ENCODE assay signal across 8 cellular contexts in the genomic region with DNA sequence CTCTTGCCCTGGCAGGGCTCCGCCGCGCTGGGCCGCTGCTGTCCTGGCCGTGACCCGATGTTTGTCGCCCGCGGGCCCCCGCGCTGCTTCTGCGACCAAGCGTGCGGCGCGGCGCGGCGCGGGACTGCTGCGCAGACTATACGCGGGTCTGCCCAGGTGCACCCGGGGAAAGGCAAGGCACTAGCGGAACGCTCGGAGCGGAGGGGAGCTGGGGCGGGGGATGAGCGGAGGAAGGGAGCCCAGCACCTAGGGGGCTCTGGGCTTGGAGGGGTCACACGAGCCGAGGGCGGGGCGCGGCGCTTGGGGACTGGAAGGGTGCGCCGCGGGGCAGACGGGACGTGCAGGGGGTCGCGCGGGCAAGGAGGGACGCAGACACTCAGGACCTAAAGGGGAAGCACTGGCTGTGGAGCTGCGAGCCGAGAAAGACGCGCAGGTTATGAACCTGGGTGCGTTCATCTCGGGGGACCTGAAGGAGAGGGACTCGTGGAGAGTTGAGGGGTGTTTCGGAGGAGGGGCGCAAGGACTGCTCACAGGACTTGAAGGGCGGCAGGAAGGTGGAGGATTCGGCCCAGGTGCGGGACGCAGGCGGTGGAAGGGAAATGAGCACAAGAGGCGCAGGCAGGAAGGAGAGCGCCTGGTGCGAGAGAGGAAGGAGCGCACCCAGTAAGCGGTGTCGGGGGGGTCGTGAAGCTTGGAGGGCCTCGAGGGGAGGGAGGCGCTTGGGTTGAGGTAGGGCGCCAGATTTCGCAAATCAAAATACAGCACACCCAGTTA. TPM values are rescaled to one million over a fixed set of nuclear protein-coding genes. Genes with fewer than 3 reads are reported as not detected.
DNase-seq lines count a peak whose midpoint lies in the region; ATAC-seq and TF ChIP-seq lines count a peak whose summit lies in the region.

No MANE protein-coding gene starts in this region.

- peak; percentile 52 for ATAC-seq in CD8-positive, alpha-beta T cell
- peak; percentile 64 for ATAC-seq in T-helper 17 cell

- H3K9me3 ChIP-seq in CD8-positive, alpha-beta T cell (ENCODE audit: low read length) = no peaks in the 10 kb centered on the region
- H3K9me3 ChIP-seq in T-helper 17 cell (ENCODE audit: control insufficient read depth, low read length, poor library complexity, severe bottlenecking) = no peaks in the 10 kb centered on the region
- no peaks in the 10 kb centered on the region for H3K9me3 ChIP-seq in endocrine pancreas (ENCODE audit: control insufficient read depth, low read length)
- H3K9me3 ChIP-seq in neuron (ENCODE audit: low read length) = peaks cover 8% of the 10 kb centered on the region

- peak overlapping the region; percentile 14 for H3K9ac ChIP-seq in endocrine pancreas (ENCODE audit: control insufficient read depth, insufficient read depth, low read length)

- H2AFZ ChIP-seq in neuron (ENCODE audit: low read depth, low read length) = peak overlapping the region; percentile 32

- no peaks in the 10 kb centered on the region for H3K36me3 Mint-ChIP-seq in CD8-positive, alpha-beta T cell
- H3K36me3 Mint-ChIP-seq in T-helper 17 cell (ENCODE audit: low read depth) = peaks cover 3% of the 10 kb centered on the region
- no peaks in the 10 kb centered on the region for H3K36me3 Mint-ChIP-seq in HFFc6 (ENCODE audit: low read depth)

- peaks cover 22% of the 10 kb centered on the region for H3K4me1 Mint-ChIP-seq in CD8-positive, alpha-beta T cell (ENCODE audit: low read depth)
- H3K4me1 Mint-ChIP-seq in T-helper 17 cell = peaks cover 16% of the 10 kb centered on the region
- H3K4me1 Mint-ChIP-seq in HFFc6 (ENCODE audit: low read depth) = peaks cover 12% of the 10 kb centered on the region

- no peak for TF ChIP-seq CTCF in CD8-positive, alpha-beta T cell (IDR thresholded peaks at IDR 0.05)
- TF ChIP-seq CTCF in HFFc6 (IDR thresholded peaks at IDR 0.05) = no peak

- H3K4me3 ChIP-seq in CD8-positive, alpha-beta T cell (ENCODE audit: low read depth, low read length) = peak overlapping the region; percentile 66
- peak overlapping the region; percentile 6 for H3K4me3 ChIP-seq in endocrine pancreas (ENCODE audit: control insufficient read depth, insufficient read depth, low read length)
- no peak overlapping the region for H3K4me3 ChIP-seq in neuron (ENCODE audit: low read length)

- no peaks in the 10 kb centered on the region for H3K36me3 ChIP-seq in CD8-positive, alpha-beta T cell (ENCODE audit: insufficient read depth, low read length)
- H3K36me3 ChIP-seq in endocrine pancreas (ENCODE audit: control insufficient read depth, insufficient read depth, low read length) = no peaks in the 10 kb centered on the region
- no peaks in the 10 kb centered on the region for H3K36me3 ChIP-seq in neuron (ENCODE audit: insufficient read depth, low read length)

- H3K4me3 Mint-ChIP-seq in CD8-positive, alpha-beta T cell = peak overlapping the region; percentile 90
- H3K4me3 Mint-ChIP-seq in T-helper 17 cell (peak overlapping the region; percentile 97), HFFc6 (no peak overlapping the region; the same call in 1 of the 2 replicates)

- H3K9me3 Mint-ChIP-seq in CD8-positive, alpha-beta T cell = no peaks in the 10 kb centered on the region
- H3K9me3 Mint-ChIP-seq in HFFc6 = no peaks in the 10 kb centered on the region

- no peak overlapping the region for H3K27ac Mint-ChIP-seq in CD8-positive, alpha-beta T cell
- H3K27ac Mint-ChIP-seq in T-helper 17 cell (peak overlapping the region; percentile 76), HFFc6 (no peak overlapping the region)

- DNase-seq in CD8-positive, alpha-beta T cell = peak in 5 of 7 experiments; percentile 12 to 65 (median 28)
- peak in 1 of 3 donors; percentile 6 for DNase-seq in T-helper 17 cell
- no peak for DNase-seq in HEK293T (ENCODE audit: extremely low spot score)
- DNase-seq in HFFc6 = no peak
- no peak for DNase-seq in NCI-H510A (lab: John Stamatoyannopoulos, UW)
- DNase-seq in putamen (ENCODE audit: low spot score) = no peak

- POLR2A ChIA-PET in CD8-positive, alpha-beta T cell (lab: Charles Lee) = interaction anchor here (1.2 to 2.5 kb wide), 4 partner anchors 12 to 42 kb away, joined by 3 to 8 read pairs (median 4); no protein-coding TSS in a partner anchor
- POLR2A ChIA-PET in HEK293T (lab: Yijun Ruan, JAX) = no interaction called here

- peaks cover 36% of the 10 kb centered on the region for H3K27me3 Mint-ChIP-seq in CD8-positive, alpha-beta T cell (ENCODE audit: low read depth)
- peaks cover 41% of the 10 kb centered on the region for H3K27me3 Mint-ChIP-seq in T-helper 17 cell
- H3K27me3 Mint-ChIP-seq in HFFc6 (ENCODE audit: insufficient read depth) = peaks cover 65% of the 10 kb centered on the region

- peaks cover 16% of the 10 kb centered on the region for H3K4me1 ChIP-seq in CD8-positive, alpha-beta T cell (ENCODE audit: insufficient read depth, low read length)
- no peaks in the 10 kb centered on the region for H3K4me1 ChIP-seq in endocrine pancreas (ENCODE audit: control insufficient read depth, insufficient read depth, low read length)
- peaks cover 11% of the 10 kb centered on the region for H3K4me1 ChIP-seq in neuron (ENCODE audit: insufficient read depth, low read length)

- H3K27ac ChIP-seq in CD8-positive, alpha-beta T cell (ENCODE audit: low read depth, low read length) = no peak overlapping the region

- peaks cover 14% of the 10 kb centered on the region for H3K27me3 ChIP-seq in CD8-positive, alpha-beta T cell (ENCODE audit: insufficient read depth, low read length)
- no peaks in the 10 kb centered on the region for H3K27me3 ChIP-seq in endocrine pancreas (ENCODE audit: control insufficient read depth, insufficient read depth, low read length)
- peaks cover 61% of the 10 kb centered on the region for H3K27me3 ChIP-seq in neuron (ENCODE audit: insufficient read depth, low read length)

- intact Hi-C loops in CD8-positive, alpha-beta T cell (cut with DNase I, micrococcal nuclease) = no loop called here

- CTCF ChIA-PET in CD8-positive, alpha-beta T cell (lab: Charles Lee) = interaction anchor here (0.9 to 1.5 kb wide), 4 partner anchors 15 to 72 kb away, joined by 3 to 9 read pairs (median 4); no protein-coding TSS in a partner anchor
- CTCF ChIA-PET in HEK293T (lab: Yijun Ruan, JAX) = interaction anchor here (0.6 to 0.8 kb wide), 2 partner anchors 14 to 68 kb away, joined by 3 read pairs; no protein-coding TSS in a partner anchor

TF ChIP-seq in HEK293T, 16 proteins besides CTCF, POLR2A, EP300 and RAD21:
- TF ChIP-seq CTBP1 (IDR thresholded peaks at IDR 0.05; ENCODE audit: borderline replicate concordance) = no peak
- TF ChIP-seq FOXM1 (IDR thresholded peaks at IDR 0.05; ENCODE audit: borderline replicate concordance) = no peak
- TF ChIP-seq LEF1 (IDR thresholded peaks at IDR 0.05; ENCODE audit: borderline replicate concordance) = no peak
- no peak for TF ChIP-seq NFRKB (IDR thresholded peaks at IDR 0.05)
- no peak for TF ChIP-seq SP1 (IDR thresholded peaks at IDR 0.05)
- TF ChIP-seq TARDBP (IDR thresholded peaks at IDR 0.05) = no peak
- TF ChIP-seq L3MBTL2 (conservative IDR thresholded peaks at IDR 0.05) = no peak
- TF ChIP-seq HDGF (IDR thresholded peaks at IDR 0.05; ENCODE audit: borderline replicate concordance) = no peak
- TF ChIP-seq SUZ12 (IDR thresholded peaks at IDR 0.05) = no peak
- TF ChIP-seq FOXA1 (IDR thresholded peaks at IDR 0.05) = no peak
- TF ChIP-seq ARNT (IDR thresholded peaks at IDR 0.05) = no peak
- TF ChIP-seq FOXK2 (IDR thresholded peaks at IDR 0.05) = no peak
- TF ChIP-seq ZNF384 (IDR thresholded peaks at IDR 0.05) = no peak
- TF ChIP-seq, protein P1, sequence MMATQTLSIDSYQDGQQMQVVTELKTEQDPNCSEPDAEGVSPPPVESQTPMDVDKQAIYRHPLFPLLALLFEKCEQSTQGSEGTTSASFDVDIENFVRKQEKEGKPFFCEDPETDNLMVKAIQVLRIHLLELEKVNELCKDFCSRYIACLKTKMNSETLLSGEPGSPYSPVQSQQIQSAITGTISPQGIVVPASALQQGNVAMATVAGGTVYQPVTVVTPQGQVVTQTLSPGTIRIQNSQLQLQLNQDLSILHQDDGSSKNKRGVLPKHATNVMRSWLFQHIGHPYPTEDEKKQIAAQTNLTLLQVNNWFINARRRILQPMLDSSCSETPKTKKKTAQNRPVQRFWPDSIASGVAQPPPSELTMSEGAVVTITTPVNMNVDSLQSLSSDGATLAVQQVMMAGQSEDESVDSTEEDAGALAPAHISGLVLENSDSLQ (IDR thresholded peaks at IDR 0.05) = no peak
- TF ChIP-seq ELF4 (IDR thresholded peaks at IDR 0.05) = no peak
- no peak for TF ChIP-seq BHLHE40 (IDR thresholded peaks at IDR 0.05; ENCODE audit: borderline replicate concordance)

RNA-seq across cellular contexts. Expression of gene ZNFX1, which starts 40.8 kb away (rescaled TPM):
- total RNA-seq in CD8-positive, alpha-beta T cell = 10 to 100 TPM; 53.8 to 55.0 TPM
- 10 to 100 TPM; 54.0 to 58.8 TPM for total RNA-seq in T-helper 17 cell
- total RNA-seq in HFFc6 (2021; fragmentation: NEBNext Ultra II Directional; extraction: Animal tissue kit (Norgen Biotek cat#: 25700)) = 10 to 100 TPM; 36.1 to 41.0 (median 38.7) TPM

Comparison
In these comparisons a context has a peak if more than half of its experiments do, and no peak if none do; other contexts are left out.
1. DNase-seq: peak in CD8-positive, alpha-beta T cell (5 of 7); none in HEK293T (single experiment), HFFc6 (single experiment), NCI-H510A (single experiment) and putamen (single experiment).